Comparison of ENCODE assay signal across 22 cellular contexts in genomic region chr7:108054537-108054936, GRCh38. TPM values are rescaled to one million over a fixed set of nuclear protein-coding genes. Genes with fewer than 3 reads are reported as not detected.
"Had no signal": no experiment of that assay in that cellular context is flagged by ENCODE, and none has a peak within 500 bp of the region (broad histone marks: within the 10 kb centered on the region; RNA-seq: fewer than 3 reads in every experiment).

No MANE protein-coding gene starts in this region.

- H3K9me3 ChIP-seq: breast epithelium had no signal

- DNase-seq: activated CD4-positive, alpha-beta T cell treated with anti-CD3 and anti-CD28 coated beads, Interleukin-2, amount 10 ng/mL, durations not matched to agents 24 days and 14 days; activated CD4-positive, alpha-beta T cell treated with anti-CD3 and anti-CD28 coated beads, Interleukin-2, amount 50 U/mL, for 48 hours; activated CD4-positive, CD25-positive, alpha-beta regulatory T cell treated with anti-CD3 and anti-CD28 coated beads, Interleukin-2, amount 50 U/mL, for 72 hours; activated CD8-positive, alpha-beta memory T cell treated with anti-CD3 and anti-CD28 coated beads, Interleukin-2, amount 10 ng/mL, durations not matched to agents 7 days and 5 days; activated effector memory CD4-positive, alpha-beta T cell treated with Interleukin-2 at 50 U/mL for 16 hours; activated naive CD4-positive, alpha-beta T cell; activated T-cell treated with anti-CD3 and anti-CD28 coated beads, Interleukin-2, amount 50 U/mL, for 24 hours; aorta; central memory CD4-positive, alpha-beta T cell; Karpas-422; MM.1S; NCI-H1105; NCI-H1436; NCI-H1694 treated with DMSO at 0.1 percent for 48 hours; NCI-H2029 treated with DMSO at 0.1 percent for 48 hours; NCI-H510A treated with DMSO at 0.1 percent for 48 hours; NK-92 treated with Interleukin-12 subunit alpha and Interleukin-12 subunit beta, amount 100 ng/mL, for 24 hours; SHP77 treated with DMSO at 0.1 percent for 48 hours; T-helper 17 cell; T-helper 9 cell had no signal

- H3K36me3 ChIP-seq: breast epithelium had no signal

- H3K27me3 ChIP-seq: breast epithelium had no signal

- H3K27ac ChIP-seq: breast epithelium had no signal

- H3K4me1 ChIP-seq: breast epithelium had no signal

- H3K4me3 ChIP-seq: breast epithelium had no signal

RNA-seq across cellular contexts. Expression of gene LAMB1, which starts 51.6 kb away (rescaled TPM):
- total RNA-seq: activated CD4-positive, alpha-beta T cell treated with anti-CD3 and anti-CD28 coated beads, Interleukin-2, amount 10 ng/mL, durations not matched to agents 24 days and 14 days; activated CD8-positive, alpha-beta memory T cell treated with anti-CD3 and anti-CD28 coated beads, Interleukin-2, amount 10 ng/mL, durations not matched to agents 7 days and 5 days; activated T-helper 1 cell treated with anti-CD3 and anti-CD28 coated beads, Interleukin-12 subunit alpha, Interleukin-12 subunit beta, Interleukin-2, Interleukin-4 antibody, amounts not matched to agents 30 ng/mL and 10 ng/mL and 1 ng/mL, durations not matched to agents 14 hours and 24 hours and 36 hours; T-helper 17 cell had no signal
